12 cellular contexts compared by ENCODE assay signal in genomic region chr2:18311413-18311812, GRCh38.
DNase-seq lines count a peak whose midpoint lies in the region; ATAC-seq and TF ChIP-seq lines count a peak whose summit lies in the region.
"Had no signal": no experiment of that assay in that cellular context is flagged by ENCODE, and none has a peak within 500 bp of the region (broad histone marks: within the 10 kb centered on the region; RNA-seq: fewer than 3 reads in every experiment).

No MANE protein-coding gene starts in this region.

- 26% methylated on average over 3 of the region's 3 CpGs for WGBS in suprapubic skin

- no peak for DNase-seq in GM23338 (ENCODE audit: low spot score)
- DNase-seq in NCI-H526 treated with DMSO at 0.1 percent for 48 hours (lab: John Stamatoyannopoulos, UW) = peak; percentile 32
- DNase-seq in foreskin fibroblast = peak; percentile 69 to 77
- no peak for DNase-seq in thoracic aorta (ENCODE audit: low spot score)
- no peak for DNase-seq in suprapubic skin (ENCODE audit: low spot score in 2 of 2)
- DNase-seq in NOMO-1 (lab: John Stamatoyannopoulos, UW; ENCODE audit: unreplicated experiment in 2 of 2) = no peak
- DNase-seq: activated CD4-positive, alpha-beta T cell treated with anti-CD3 and anti-CD28 coated beads, Interleukin-2, amount 10 ng/mL, durations not matched to agents 24 days and 14 days; activated naive CD8-positive, alpha-beta T cell treated with anti-CD3 and anti-CD28 coated beads for 36 hours; erythroblast had no signal

- no peaks in the 10 kb centered on the region for H3K27me3 Mint-ChIP-seq in GM23338 (ENCODE audit: insufficient read depth, low read depth, poor library complexity)
- H3K27me3 Mint-ChIP-seq: activated CD4-positive, alpha-beta T cell treated with anti-CD3 and anti-CD28 coated beads, Interleukin-2, amount 10 ng/mL, durations not matched to agents 24 days and 14 days; IgD-negative memory B cell had no signal

- no peaks in the 10 kb centered on the region for H3K36me3 ChIP-seq in GM23338 (ENCODE audit: insufficient read depth)
- no peaks in the 10 kb centered on the region for H3K36me3 ChIP-seq in thoracic aorta
- H3K36me3 ChIP-seq in suprapubic skin = no peaks in the 10 kb centered on the region

- no peaks in the 10 kb centered on the region for H4K20me1 ChIP-seq in GM23338 (replicated peaks; ENCODE audit: insufficient read depth)

- no peaks in the 10 kb centered on the region for H3K27me3 ChIP-seq in GM23338 (ENCODE audit: insufficient read depth)
- no peaks in the 10 kb centered on the region for H3K27me3 ChIP-seq in thoracic aorta (replicated peaks; ENCODE audit: insufficient read depth)
- no peaks in the 10 kb centered on the region for H3K27me3 ChIP-seq in suprapubic skin

- no peak overlapping the region for H3K4me3 Mint-ChIP-seq in GM23338
- H3K4me3 Mint-ChIP-seq: activated CD4-positive, alpha-beta T cell treated with anti-CD3 and anti-CD28 coated beads, Interleukin-2, amount 10 ng/mL, durations not matched to agents 24 days and 14 days; activated naive CD8-positive, alpha-beta T cell treated with anti-CD3 and anti-CD28 coated beads for 36 hours; IgD-negative memory B cell had no signal

- TF ChIP-seq POLR2A in suprapubic skin (IDR thresholded peaks at IDR 0.05) = no peak

- H3K27ac ChIP-seq in GM23338 (ENCODE audit: low read depth) (no peak overlapping the region), thoracic aorta (peak overlapping the region; percentile 45 to 60), suprapubic skin (no peak overlapping the region)

- 0 out of 2 replicates have a peak overlapping the region, but pooled peaks have one; percentile 10 for H2AFZ ChIP-seq in GM23338

- no peaks in the 10 kb centered on the region for H3K36me3 Mint-ChIP-seq in GM23338 (ENCODE audit: low read depth)
- H3K36me3 Mint-ChIP-seq: activated naive CD8-positive, alpha-beta T cell treated with anti-CD3 and anti-CD28 coated beads for 36 hours had no signal

- H3K79me2 ChIP-seq in GM23338 (replicated peaks; ENCODE audit: insufficient read depth) = no peaks in the 10 kb centered on the region

- TF ChIP-seq EP300 in suprapubic skin (IDR thresholded peaks at IDR 0.05) = no peak

- H3K4me3 ChIP-seq in GM23338 (no peak overlapping the region), foreskin fibroblast (ENCODE audit: low read depth in 1 of 2, low read length in 2 of 2) (peak overlapping the region; percentile 11 to 16), thoracic aorta (peak overlapping the region; percentile 26), suprapubic skin (no peak overlapping the region)

- no peak for ATAC-seq in GM23338
- no peak for ATAC-seq in thoracic aorta (ENCODE audit: insufficient number of reproducible peaks, low FRiP score, low read depth)
- ATAC-seq in GM18873 (IDR thresholded peaks at IDR 0.05; ENCODE audit: low FRiP score, unreplicated experiment) = no peak
- no peak for ATAC-seq in GM18519 (IDR thresholded peaks at IDR 0.05; ENCODE audit: low FRiP score, unreplicated experiment)

- H3K9me2 ChIP-seq in GM23338 (ENCODE audit: insufficient read depth) = peaks cover 23% of the 10 kb centered on the region; the same call in 1 of the 2 replicates

- H3K9me3 ChIP-seq in thoracic aorta = no peaks in the 10 kb centered on the region
- H3K9me3 ChIP-seq in suprapubic skin = no peaks in the 10 kb centered on the region

- H3K9me3 Mint-ChIP-seq in GM23338 = 0 out of 3 replicates have a peak, but pooled peaks cover 6% of the 10 kb centered on the region
- H3K9me3 Mint-ChIP-seq: activated CD4-positive, alpha-beta T cell treated with anti-CD3 and anti-CD28 coated beads, Interleukin-2, amount 10 ng/mL, durations not matched to agents 24 days and 14 days; activated naive CD8-positive, alpha-beta T cell treated with anti-CD3 and anti-CD28 coated beads for 36 hours had no signal

- H3F3A ChIP-seq in GM23338 (replicated peaks; ENCODE audit: low read depth) = no peaks in the 10 kb centered on the region

- H3K4me1 ChIP-seq in GM23338 (ENCODE audit: insufficient read depth) (no peaks in the 10 kb centered on the region), thoracic aorta (ENCODE audit: control insufficient read depth in 1 of 2, low read depth in 2 of 2) (peaks cover 11 to 25% of the 10 kb centered on the region in 2 donors), suprapubic skin (peaks cover 8% of the 10 kb centered on the region)

- H3K27ac Mint-ChIP-seq in GM23338 = no peak overlapping the region
- H3K27ac Mint-ChIP-seq: activated CD4-positive, alpha-beta T cell treated with anti-CD3 and anti-CD28 coated beads, Interleukin-2, amount 10 ng/mL, durations not matched to agents 24 days and 14 days; activated naive CD8-positive, alpha-beta T cell treated with anti-CD3 and anti-CD28 coated beads for 36 hours; IgD-negative memory B cell had no signal

- H3K4me1 Mint-ChIP-seq in GM23338 = no peaks in the 10 kb centered on the region
- H3K4me1 Mint-ChIP-seq: activated CD4-positive, alpha-beta T cell treated with anti-CD3 and anti-CD28 coated beads, Interleukin-2, amount 10 ng/mL, durations not matched to agents 24 days and 14 days; activated naive CD8-positive, alpha-beta T cell treated with anti-CD3 and anti-CD28 coated beads for 36 hours; IgD-negative memory B cell had no signal

- TF ChIP-seq CTCF in GM23338 (conservative IDR thresholded peaks at IDR 0.05; ENCODE audit: low read depth in 2 of 2) (no peak), foreskin fibroblast (IDR thresholded peaks at IDR 0.05; ENCODE audit: low read depth, low read length) (no peak), thoracic aorta (IDR thresholded peaks at IDR 0.05) (no peak), suprapubic skin (IDR thresholded peaks at IDR 0.05) (no peak)

- H3K4me2 ChIP-seq in GM23338 = no peak overlapping the region

TF ChIP-seq in GM23338, 12 proteins besides CTCF, POLR2A, EP300 and RAD21:
- TF ChIP-seq STAT1 (IDR thresholded peaks at IDR 0.05; ENCODE audit: unreplicated experiment) (no peak), JUNB (IDR thresholded peaks at IDR 0.05; ENCODE audit: unreplicated experiment) (no peak), EZH2phosphoT487 (IDR thresholded peaks at IDR 0.05; ENCODE audit: unreplicated experiment) (no peak), CREB1 (CRISPR knock-in tag; IDR thresholded peaks at IDR 0.05; ENCODE audit: low read depth) (no peak), NANOG (IDR thresholded peaks at IDR 0.05; ENCODE audit: borderline replicate concordance) (no peak), ZNF331 (CRISPR knock-in tag; IDR thresholded peaks at IDR 0.05; ENCODE audit: low read depth) (no peak)

Comparison
In these comparisons a context has a peak if more than half of its experiments do, and no peak if none do; other contexts are left out.
1. DNase-seq: peak in NCI-H526 treated with DMSO at 0.1 percent for 48 hours (single experiment) and foreskin fibroblast (2 of 2); none in GM23338 (single experiment), thoracic aorta (single experiment), suprapubic skin (0 of 2) and NOMO-1 (0 of 2).
2. H3K27ac ChIP-seq: peak in thoracic aorta (2 of 2); none in GM23338 (single experiment) and suprapubic skin (single experiment).
3. H3K4me3 ChIP-seq: peak in foreskin fibroblast (2 of 2) and thoracic aorta (single experiment); none in GM23338 (single experiment) and suprapubic skin (single experiment).